In genomic region chr18:23586249-23587196, GRCh38 we compare ENCODE assay signal across 8 cellular contexts. TPM values are rescaled to one million over a fixed set of nuclear protein-coding genes. Genes with fewer than 3 reads are reported as not detected.
DNase-seq lines count a peak whose midpoint lies in the region; ATAC-seq lines count a peak whose summit lies in the region.

Gene NPC1 (minus strand): TSS chr18:23586506. CDS start chr18:23586343, 163 bp downstream.

- no peaks in the 10 kb centered on the region for H3K36me3 ChIP-seq in KOPT-K1 (ENCODE audit: insufficient read depth, low read length)

- no peaks in the 10 kb centered on the region for H3K9me3 ChIP-seq in KOPT-K1 (ENCODE audit: insufficient read depth, low read length, poor library complexity, severe bottlenecking)

- peaks cover 3% of the 10 kb centered on the region for H3K27me3 Mint-ChIP-seq in activated T-helper 1 cell treated with anti-CD3 and anti-CD28 coated beads, Interleukin-12 subunit alpha, Interleukin-12 subunit beta, Interleukin-2, Interleukin-4 antibody, amounts not matched to agents 30 ng/mL and 10 ng/mL and 1 ng/mL, durations not matched to agents 14 hours and 24 hours and 36 hours (ENCODE audit: insufficient read depth)
- H3K27me3 Mint-ChIP-seq in naive thymus-derived CD8-positive, alpha-beta T cell, result no peaks in the 10 kb centered on the region

- H3K36me3 Mint-ChIP-seq in activated T-helper 1 cell treated with anti-CD3 and anti-CD28 coated beads, Interleukin-12 subunit alpha, Interleukin-12 subunit beta, Interleukin-2, Interleukin-4 antibody, amounts not matched to agents 30 ng/mL and 10 ng/mL and 1 ng/mL, durations not matched to agents 14 hours and 24 hours and 36 hours (ENCODE audit: low read depth), result peaks cover 13% of the 10 kb centered on the region
- H3K36me3 Mint-ChIP-seq in naive thymus-derived CD8-positive, alpha-beta T cell, result peaks cover 0 to 2% (median 0%) of the 10 kb centered on the region in 3 donors

- H3K27ac Mint-ChIP-seq in activated T-helper 1 cell treated with anti-CD3 and anti-CD28 coated beads, Interleukin-12 subunit alpha, Interleukin-12 subunit beta, Interleukin-2, Interleukin-4 antibody, amounts not matched to agents 30 ng/mL and 10 ng/mL and 1 ng/mL, durations not matched to agents 14 hours and 24 hours and 36 hours, result peak within 1 kb of the TSS; percentile 93
- H3K27ac Mint-ChIP-seq in naive thymus-derived CD8-positive, alpha-beta T cell, result peak within 1 kb of the TSS; percentile 88 to 98 (median 96)

- H3K9me3 Mint-ChIP-seq in activated T-helper 1 cell treated with anti-CD3 and anti-CD28 coated beads, Interleukin-12 subunit alpha, Interleukin-12 subunit beta, Interleukin-2, Interleukin-4 antibody, amounts not matched to agents 30 ng/mL and 10 ng/mL and 1 ng/mL, durations not matched to agents 14 hours and 24 hours and 36 hours, result no peaks in the 10 kb centered on the region
- no peaks in the 10 kb centered on the region for H3K9me3 Mint-ChIP-seq in naive thymus-derived CD8-positive, alpha-beta T cell

- ATAC-seq in GM21786 (IDR thresholded peaks at IDR 0.05; ENCODE audit: unreplicated experiment), result peak; percentile 83
- peak; percentile 89 for ATAC-seq in naive thymus-derived CD8-positive, alpha-beta T cell

- intact Hi-C loops in activated T-helper 1 cell treated with anti-CD3 and anti-CD28 coated beads, Interleukin-12 subunit alpha, Interleukin-12 subunit beta, Interleukin-2, Interleukin-4 antibody, amounts not matched to agents 30 ng/mL and 10 ng/mL and 1 ng/mL, durations not matched to agents 14 hours and 24 hours and 36 hours (cut with micrococcal nuclease), result loop anchor here (1.0 to 10.0 kb wide), 15 partner anchors 12 to 788 kb away; partner anchors contain the start of genes CABLES1, RBBP8, RIOK3 and RMC1

- POLR2A ChIA-PET in naive thymus-derived CD8-positive, alpha-beta T cell (lab: Charles Lee), result interaction anchor here (0.5 to 1.8 kb wide), 6 partner anchors 12 to 85 kb away, joined by 3 to 8 read pairs (median 4); partner anchors contain the start of gene RMC1

- peaks cover 42% of the 10 kb centered on the region for H3K4me1 Mint-ChIP-seq in activated T-helper 1 cell treated with anti-CD3 and anti-CD28 coated beads, Interleukin-12 subunit alpha, Interleukin-12 subunit beta, Interleukin-2, Interleukin-4 antibody, amounts not matched to agents 30 ng/mL and 10 ng/mL and 1 ng/mL, durations not matched to agents 14 hours and 24 hours and 36 hours (ENCODE audit: low read depth)
- H3K4me1 Mint-ChIP-seq in naive thymus-derived CD8-positive, alpha-beta T cell, result peaks cover 11 to 46% (median 39%) of the 10 kb centered on the region in 4 donors

- H3K27ac ChIP-seq in KOPT-K1 (ENCODE audit: low read depth, low read length, poor library complexity, severe bottlenecking), result peak within 1 kb of the TSS; percentile 95

- DNase-seq in Daoy (ENCODE audit: low read depth), result peak; percentile 95
- peak; percentile 95 for DNase-seq in RKO (ENCODE audit: low spot score)
- DNase-seq in activated T-helper 1 cell treated with anti-CD3 and anti-CD28 coated beads, Interleukin-12 subunit alpha, Interleukin-12 subunit beta, Interleukin-2, Interleukin-4 antibody, amounts not matched to agents 30 ng/mL and 10 ng/mL and 1 ng/mL, durations not matched to agents 14 hours and 24 hours and 36 hours (ENCODE audit: low spot score), result peak; percentile 92
- peak; percentile 95 for DNase-seq in fibroblast of gingiva (ENCODE audit: low read depth)
- DNase-seq in naive thymus-derived CD8-positive, alpha-beta T cell, result peak; percentile 86 to 99 (median 91)
- DNase-seq in stimulated activated naive CD4-positive, alpha-beta T cell (lab: John Stamatoyannopoulos, UW), result peak; percentile 85 to 98 (median 92)

- H3K4me3 Mint-ChIP-seq in activated T-helper 1 cell treated with anti-CD3 and anti-CD28 coated beads, Interleukin-12 subunit alpha, Interleukin-12 subunit beta, Interleukin-2, Interleukin-4 antibody, amounts not matched to agents 30 ng/mL and 10 ng/mL and 1 ng/mL, durations not matched to agents 14 hours and 24 hours and 36 hours, result peak within 1 kb of the TSS; percentile 94
- H3K4me3 Mint-ChIP-seq in naive thymus-derived CD8-positive, alpha-beta T cell, result peak within 1 kb of the TSS; percentile 87 to 96 (median 92)

RNA-seq across cellular contexts. Expression of gene NPC1, which starts in this region (rescaled TPM):
- 9.6 and 15.1 TPM in 2 replicates for total RNA-seq in Daoy (2014; rRNA removed; shearing (Covaris generic))
- total RNA-seq in activated T-helper 1 cell treated with anti-CD3 and anti-CD28 coated beads, Interleukin-12 subunit alpha, Interleukin-12 subunit beta, Interleukin-2, Interleukin-4 antibody, amounts not matched to agents 30 ng/mL and 10 ng/mL and 1 ng/mL, durations not matched to agents 14 hours and 24 hours and 36 hours, result 30.1 and 30.2 TPM in 2 replicates
- total RNA-seq in naive thymus-derived CD8-positive, alpha-beta T cell, result 10 to 100 TPM; 34.9 to 38.8 TPM
- 10 to 100 TPM in 2 of 3 donors, 1 to 10 TPM in 1; 5.0 to 15.5 (median 11.8) TPM for polyA plus RNA-seq in naive thymus-derived CD8-positive, alpha-beta T cell

Comparison
In these comparisons a context has a peak if more than half of its experiments do, and no peak if none do; other contexts are left out.
1. Peak in every context shown above with its lines: DNase-seq, ATAC-seq and H3K27ac ChIP-seq.